Comparison of ENCODE assay signal across 8 cellular contexts in the genomic region with DNA sequence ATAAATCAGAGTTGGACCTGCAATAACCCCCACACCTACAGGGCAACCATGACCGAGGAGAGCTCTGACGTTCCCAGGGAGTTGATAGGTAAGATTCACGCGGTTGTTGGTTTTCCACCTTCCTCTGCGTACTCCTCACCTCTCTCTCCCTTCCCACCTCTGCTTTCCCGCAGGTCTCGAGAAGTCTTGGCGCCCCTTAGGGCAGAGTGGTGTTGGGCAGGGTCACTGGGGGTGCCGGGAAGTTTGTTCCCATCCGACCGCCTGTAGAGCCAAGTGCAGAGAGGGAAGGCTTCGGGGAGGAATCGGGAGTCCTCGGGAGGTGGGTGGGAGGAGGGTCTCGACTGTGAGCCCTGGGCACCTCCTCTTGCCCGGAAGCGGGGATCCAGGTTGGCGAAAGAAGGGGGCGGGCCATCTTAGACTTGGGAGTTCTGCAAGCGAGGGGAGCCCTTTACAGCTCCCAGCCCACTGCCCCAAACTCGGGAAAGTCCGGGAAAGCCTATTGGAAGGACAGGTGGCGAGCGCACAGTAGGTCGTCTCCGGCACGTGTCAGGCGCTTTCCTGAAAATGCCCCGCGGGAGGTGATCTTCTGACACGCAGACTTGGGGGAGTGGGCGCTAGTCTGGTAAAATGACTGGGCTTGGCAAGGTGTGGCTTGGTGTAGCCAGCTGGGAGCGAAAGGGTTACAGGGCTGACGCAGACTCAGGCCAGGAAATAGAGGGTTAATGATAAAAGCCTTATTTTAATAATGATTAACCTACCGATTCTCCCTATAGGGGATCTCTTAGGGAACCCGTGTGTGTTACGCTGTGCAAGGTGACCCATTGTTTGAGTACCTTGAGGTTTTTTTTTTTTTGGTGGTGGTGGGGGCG. TPM values are rescaled to one million over a fixed set of nuclear protein-coding genes. Genes with fewer than 3 reads are reported as not detected.
A peak's percentile ranks its signal among the peaks of the same experiment; 100 is the strongest.
DNase-seq lines count a peak whose midpoint lies in the region; ATAC-seq lines count a peak whose summit lies in the region.

No MANE protein-coding gene starts in this region.

- intact Hi-C loops in left cardiac atrium (cut with DNase I): loop anchor here in 1 of 2 donors (5.0 kb wide), 1 partner anchor 207 kb away; no protein-coding TSS in a partner anchor

- ATAC-seq in left cardiac atrium (peak; percentile 16 to 27), HG03457 (IDR thresholded peaks at IDR 0.05; ENCODE audit: unreplicated experiment) (no peak)

- DNase-seq in NCI-H510A treated with DMSO at 0.1 percent for 48 hours (lab: John Stamatoyannopoulos, UW): peak; percentile 59
- DNase-seq in NCI-H510A (lab: John Stamatoyannopoulos, UW): no peak
- DNase-seq in NCI-H146 treated with DMSO at 0.1 percent for 48 hours (lab: John Stamatoyannopoulos, UW; ENCODE audit: unreplicated experiment): peak; percentile 34
- DNase-seq in activated naive CD4-positive, alpha-beta T cell treated with anti-CD3 and anti-CD28 coated beads, Interleukin-2, amount 50 U/mL, for 16 hours: peak; percentile 18
- peak; percentile 40 for DNase-seq in left cardiac atrium
- peak; percentile 55 for DNase-seq in renal cortical epithelial cell (ENCODE audit: low read depth)
- DNase-seq in COLO829 (ENCODE audit: low spot score): no peak

RNA-seq across cellular contexts. Expression of a gene that starts 0.8 kb away (rescaled TPM):
- total RNA-seq in left cardiac atrium (10 to 100 TPM; 10.8 to 11.3 TPM), renal cortical epithelial cell (37.0 and 55.7 TPM in 2 replicates)

Comparison
In these comparisons a context has a peak if more than half of its experiments do, and no peak if none do; other contexts are left out.
1. DNase-seq: peak in NCI-H510A treated with DMSO at 0.1 percent for 48 hours (single experiment), NCI-H146 treated with DMSO at 0.1 percent for 48 hours (single experiment), activated naive CD4-positive, alpha-beta T cell treated with anti-CD3 and anti-CD28 coated beads, Interleukin-2, amount 50 U/mL, for 16 hours (single experiment), left cardiac atrium (single experiment) and renal cortical epithelial cell (single experiment); none in NCI-H510A (single experiment) and COLO829 (single experiment).